Comparison of ENCODE assay signal across 18 cellular contexts in genomic region chr12:16352481-16352880, GRCh38. TPM values are rescaled to one million over a fixed set of nuclear protein-coding genes. Genes with fewer than 3 reads are reported as not detected.
DNase-seq lines count a peak whose midpoint lies in the region; ATAC-seq and TF ChIP-seq lines count a peak whose summit lies in the region.
"Had no signal": no experiment of that assay in that cellular context is flagged by ENCODE, and none has a peak within 500 bp of the region (broad histone marks: within the 10 kb centered on the region; RNA-seq: fewer than 3 reads in every experiment).

No MANE protein-coding gene starts in this region.

- peak overlapping the region; percentile 97 for H3K27ac ChIP-seq in ACC112 (ENCODE audit: low read depth, low read length)
- H3K27ac ChIP-seq in breast epithelium = peak overlapping the region; percentile 48 to 84
- peak overlapping the region; percentile 27 for H3K27ac ChIP-seq in hepatocyte
- H3K27ac ChIP-seq: VCaP had no signal

- no peak for ATAC-seq in HG02759 (IDR thresholded peaks at IDR 0.05; ENCODE audit: unreplicated experiment)
- no peak for ATAC-seq in GM21825 (IDR thresholded peaks at IDR 0.05; ENCODE audit: unreplicated experiment)
- ATAC-seq: naive thymus-derived CD4-positive, alpha-beta T cell; right cardiac atrium had no signal

- H3K9me3 Mint-ChIP-seq in activated CD4-positive, alpha-beta memory T cell treated with anti-CD3 and anti-CD28 coated beads for 36 hours = peaks cover 3% of the 10 kb centered on the region

- H4K20me1 ChIP-seq in hepatocyte (ENCODE audit: insufficient read depth, poor library complexity, severe bottlenecking) = no peaks in the 10 kb centered on the region

- TF ChIP-seq POLR2A in breast epithelium (IDR thresholded peaks at IDR 0.05) = no peak

- no peak overlapping the region for H3K4me3 Mint-ChIP-seq in activated CD4-positive, alpha-beta memory T cell treated with anti-CD3 and anti-CD28 coated beads for 36 hours
- H3K4me3 Mint-ChIP-seq: naive thymus-derived CD4-positive, alpha-beta T cell had no signal

- H3K4me1 ChIP-seq in ACC112 (ENCODE audit: control insufficient read depth, insufficient read depth, low read length, unreplicated experiment) (peaks cover 41% of the 10 kb centered on the region), breast epithelium (no peaks in the 10 kb centered on the region), hepatocyte (ENCODE audit: insufficient read depth) (peaks cover 3% of the 10 kb centered on the region)

- H3K27ac Mint-ChIP-seq in activated CD4-positive, alpha-beta memory T cell treated with anti-CD3 and anti-CD28 coated beads for 36 hours = no peak overlapping the region
- H3K27ac Mint-ChIP-seq: naive thymus-derived CD4-positive, alpha-beta T cell had no signal

- DNase-seq in HS-27A (ENCODE audit: low read depth) = peak; percentile 62
- DNase-seq in breast epithelium (ENCODE audit: low spot score in 2 of 2) = no peak
- DNase-seq in hepatocyte (ENCODE audit: low spot score) = no peak
- no peak for DNase-seq in activated CD4-positive, alpha-beta memory T cell treated with anti-CD3 and anti-CD28 coated beads for 36 hours
- no peak for DNase-seq in dedifferentiated amniotic fluid mesenchymal stem cell (ENCODE audit: extremely low spot score)
- DNase-seq: ACHN; central memory CD4-positive, alpha-beta T cell; KG1; naive thymus-derived CD4-positive, alpha-beta T cell; NCI-H1436 treated with DMSO at 0.1 percent for 48 hours; NCI-H510A; right cardiac atrium; stimulated activated CD4-positive, alpha-beta T cell treated with anti-CD3 and anti-CD28 coated beads, Interleukin-4, amount 100 ng/mL, for 4 hours; SW 1271 had no signal

- no peak overlapping the region for H3K4me2 ChIP-seq in hepatocyte

- 35% methylated on average over 1 of the region's 1 CpG for WGBS in hepatocyte (ENCODE audit: low lambda C conversion rate, missing lambda C conversion rate)

- no peaks in the 10 kb centered on the region for H3K36me3 Mint-ChIP-seq in activated CD4-positive, alpha-beta memory T cell treated with anti-CD3 and anti-CD28 coated beads for 36 hours
- H3K36me3 Mint-ChIP-seq: naive thymus-derived CD4-positive, alpha-beta T cell had no signal

- CTCF ChIA-PET in activated CD4-positive, alpha-beta memory T cell treated with anti-CD3 and anti-CD28 coated beads for 36 hours (lab: Charles Lee) = no interaction called here

- H3K36me3 ChIP-seq in ACC112 (ENCODE audit: insufficient read depth, low read length) (peaks cover 29% of the 10 kb centered on the region), breast epithelium (peaks cover 3% of the 10 kb centered on the region), hepatocyte (replicated peaks; ENCODE audit: insufficient read depth, low read depth) (no peaks in the 10 kb centered on the region)

- H3K79me2 ChIP-seq in ACC112 (ENCODE audit: control insufficient read depth, insufficient read depth, low read length, unreplicated experiment) = peaks cover 84% of the 10 kb centered on the region
- peaks cover 21% of the 10 kb centered on the region for H3K79me2 ChIP-seq in hepatocyte

- H3K4me3 ChIP-seq in ACC112 (ENCODE audit: low read depth, low read length) (peak overlapping the region; percentile 65), breast epithelium (no peak overlapping the region), hepatocyte (no peak overlapping the region)

- H2AFZ ChIP-seq in ACC112 (ENCODE audit: low read length, unreplicated experiment) (no peak overlapping the region), hepatocyte (no peak overlapping the region)

- intact Hi-C loops in breast epithelium (cut with DNase I; ENCODE audit: low total_unique reads) = no loop called here
- intact Hi-C loops in activated CD4-positive, alpha-beta memory T cell treated with anti-CD3 and anti-CD28 coated beads for 36 hours (cut with micrococcal nuclease) = no loop called here

- H3K9me2 ChIP-seq in hepatocyte (replicated peaks; ENCODE audit: insufficient read depth) = no peaks in the 10 kb centered on the region

- POLR2A ChIA-PET in activated CD4-positive, alpha-beta memory T cell treated with anti-CD3 and anti-CD28 coated beads for 36 hours (lab: Charles Lee) = no interaction called here

- H3K27me3 Mint-ChIP-seq in activated CD4-positive, alpha-beta memory T cell treated with anti-CD3 and anti-CD28 coated beads for 36 hours = peaks cover 2% of the 10 kb centered on the region

- H3K9me3 ChIP-seq in breast epithelium (no peaks in the 10 kb centered on the region), hepatocyte (ENCODE audit: low read depth) (no peaks in the 10 kb centered on the region)

- TF ChIP-seq CTCF in breast epithelium (IDR thresholded peaks at IDR 0.05) (no peak), hepatocyte (IDR thresholded peaks at IDR 0.05; ENCODE audit: poor library complexity) (no peak)

- no peaks in the 10 kb centered on the region for H3K4me1 Mint-ChIP-seq in activated CD4-positive, alpha-beta memory T cell treated with anti-CD3 and anti-CD28 coated beads for 36 hours (ENCODE audit: low read depth)
- H3K4me1 Mint-ChIP-seq: naive thymus-derived CD4-positive, alpha-beta T cell had no signal

- H3K27me3 ChIP-seq in ACC112 (ENCODE audit: insufficient read depth, low read length) = no peaks in the 10 kb centered on the region
- H3K27me3 ChIP-seq in breast epithelium = no peaks in the 10 kb centered on the region
- no peaks in the 10 kb centered on the region for H3K27me3 ChIP-seq in hepatocyte

RNA-seq across cellular contexts. Expression of gene MGST1, which starts 5.0 kb away (rescaled TPM):
- total RNA-seq in breast epithelium (100 to 1,000 TPM; 301 to 702 (median 310) TPM), hepatocyte (256 and 271 TPM in 2 replicates)
- polyA plus RNA-seq in hepatocyte = 300 and 434 TPM in 2 replicates
- not detected for total RNA-seq in activated CD4-positive, alpha-beta memory T cell treated with anti-CD3 and anti-CD28 coated beads for 36 hours
- polyA plus RNA-seq: naive thymus-derived CD4-positive, alpha-beta T cell had no signal

Comparison
In these comparisons a context has a peak if more than half of its experiments do, and no peak if none do; other contexts are left out.
1. H3K27ac ChIP-seq: peak in every context shown above with its lines; median percentile 97 in ACC112; 66 in breast epithelium; 27 in hepatocyte.
2. RNA of gene MGST1, which starts 5.0 kb away (total RNA-seq): 301 to 702 TPM in breast epithelium and 256 to 271 TPM in hepatocyte; not detected in activated CD4-positive, alpha-beta memory T cell treated with anti-CD3 and anti-CD28 coated beads for 36 hours; every median in the first group is over 100 times any median in the second.